15 cellular contexts compared by ENCODE assay signal in the genomic region with DNA sequence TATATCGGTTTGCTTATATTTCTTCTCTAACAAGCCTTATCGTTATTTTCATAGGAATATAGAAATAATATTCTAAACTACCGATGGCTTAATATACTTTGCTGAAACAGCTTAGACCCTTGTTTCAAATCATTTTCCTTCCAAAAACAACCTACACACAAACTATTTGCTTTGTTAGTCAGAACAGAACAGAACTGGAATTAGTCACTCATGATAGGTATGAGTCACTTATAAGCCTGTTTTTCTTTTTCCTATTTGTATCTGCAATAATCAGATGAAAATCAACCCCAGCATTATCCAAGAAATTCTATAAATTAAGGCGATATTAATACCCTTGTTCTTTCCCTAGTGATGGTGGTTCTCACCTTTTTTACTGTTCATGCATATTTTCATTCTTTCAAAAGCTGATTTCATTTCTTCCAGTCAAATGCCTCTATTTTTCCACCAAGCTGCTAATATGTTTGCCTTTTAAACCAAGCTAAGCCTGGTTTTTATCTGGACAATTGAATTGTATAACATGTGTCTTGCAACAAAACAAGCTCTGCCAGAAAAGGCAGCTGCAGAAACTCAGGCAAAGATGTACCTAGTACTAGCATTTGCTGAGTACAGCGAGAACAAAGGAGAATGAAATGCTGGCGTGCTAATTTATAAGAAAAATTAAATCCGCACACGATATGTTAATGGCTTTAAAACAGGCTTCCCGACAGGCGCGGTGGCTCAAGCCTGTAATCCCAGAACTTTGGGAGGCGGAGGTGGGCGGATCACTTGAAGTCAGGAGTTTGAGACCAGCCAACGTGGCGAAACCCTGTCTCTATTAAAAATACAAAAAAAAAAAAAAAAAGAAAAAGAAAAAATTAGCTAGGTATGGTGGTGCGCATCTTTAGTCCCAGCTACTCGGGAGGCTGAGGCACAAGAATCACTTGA.
DNase-seq lines count a peak whose midpoint lies in the region; ATAC-seq, FAIRE-seq and TF ChIP-seq lines count a peak whose summit lies in the region.
"Had no signal": no experiment of that assay in that cellular context is flagged by ENCODE, and none has a peak within 500 bp of the region (broad histone marks: within the 10 kb centered on the region; RNA-seq: fewer than 3 reads in every experiment).

No MANE protein-coding gene starts in this region.

- intact Hi-C loops in activated CD4-positive, alpha-beta T cell treated with anti-CD3 and anti-CD28 coated beads for 36 hours (cut with DNase I, micrococcal nuclease): loop anchor here (2.0 to 5.0 kb wide), 3 partner anchors 104 to 289 kb away; no protein-coding TSS in a partner anchor
- intact Hi-C loops in head of caudate nucleus (cut with DNase I) (no loop called here), natural killer cell (cut with micrococcal nuclease) (no loop called here)

- peaks cover 9% of the 10 kb centered on the region for H3K4me1 Mint-ChIP-seq in activated CD4-positive, alpha-beta T cell treated with anti-CD3 and anti-CD28 coated beads for 36 hours
- H3K4me1 Mint-ChIP-seq in natural killer cell: no peaks in the 10 kb centered on the region
- H3K4me1 Mint-ChIP-seq: mesothelial cell of epicardium had no signal

- CTCF ChIA-PET in activated CD4-positive, alpha-beta T cell treated with anti-CD3 and anti-CD28 coated beads for 36 hours (lab: Charles Lee): interaction anchor here (0.6 kb wide), 2 partner anchors 74 to 244 kb away, joined by 3 read pairs; no protein-coding TSS in a partner anchor

- TF ChIP-seq CTCF in natural killer cell (IDR thresholded peaks at IDR 0.05): no peak

- H3K27ac ChIP-seq in angular gyrus (ENCODE audit: low read depth, low read length): peak overlapping the region; percentile 48
- H3K27ac ChIP-seq: thyroid gland had no signal

- no peak for FAIRE-seq in urothelium cell line (lab: Jason Lieb, UNC)

- peaks cover 5% of the 10 kb centered on the region for H3K9me3 Mint-ChIP-seq in activated CD4-positive, alpha-beta T cell treated with anti-CD3 and anti-CD28 coated beads for 36 hours (ENCODE audit: low read depth)
- peaks cover 8 to 10% of the 10 kb centered on the region in 2 donors for H3K9me3 Mint-ChIP-seq in natural killer cell
- H3K9me3 Mint-ChIP-seq: mesothelial cell of epicardium had no signal

- no peaks in the 10 kb centered on the region for H3K27me3 Mint-ChIP-seq in activated CD4-positive, alpha-beta T cell treated with anti-CD3 and anti-CD28 coated beads for 36 hours
- no peaks in the 10 kb centered on the region for H3K27me3 Mint-ChIP-seq in natural killer cell (ENCODE audit: low read depth in 2 of 2)
- H3K27me3 Mint-ChIP-seq: activated CD4-positive, alpha-beta T cell treated with anti-CD3 and anti-CD28 coated beads, Interleukin-2, amount 10 ng/mL, durations not matched to agents 24 days and 14 days had no signal

- H3K36me3 Mint-ChIP-seq in activated CD4-positive, alpha-beta T cell treated with anti-CD3 and anti-CD28 coated beads for 36 hours (ENCODE audit: low read depth): no peaks in the 10 kb centered on the region
- H3K36me3 Mint-ChIP-seq in natural killer cell: no peaks in the 10 kb centered on the region
- H3K36me3 Mint-ChIP-seq: mesothelial cell of epicardium had no signal

- no peak overlapping the region for H3K27ac Mint-ChIP-seq in activated CD4-positive, alpha-beta T cell treated with anti-CD3 and anti-CD28 coated beads for 36 hours
- no peak overlapping the region for H3K27ac Mint-ChIP-seq in natural killer cell
- H3K27ac Mint-ChIP-seq: activated CD4-positive, alpha-beta T cell treated with anti-CD3 and anti-CD28 coated beads, Interleukin-2, amount 10 ng/mL, durations not matched to agents 24 days and 14 days; mesothelial cell of epicardium had no signal

- POLR2A ChIA-PET in activated CD4-positive, alpha-beta T cell treated with anti-CD3 and anti-CD28 coated beads for 36 hours (lab: Charles Lee): no interaction called here

- no peak overlapping the region for H3K4me3 Mint-ChIP-seq in activated CD4-positive, alpha-beta T cell treated with anti-CD3 and anti-CD28 coated beads for 36 hours
- H3K4me3 Mint-ChIP-seq in natural killer cell: no peak overlapping the region
- H3K4me3 Mint-ChIP-seq: activated CD4-positive, alpha-beta T cell treated with anti-CD3 and anti-CD28 coated beads, Interleukin-2, amount 10 ng/mL, durations not matched to agents 24 days and 14 days; mesothelial cell of epicardium had no signal

- DNase-seq in activated CD4-positive, alpha-beta T cell treated with anti-CD3 and anti-CD28 coated beads for 36 hours: no peak
- no peak for DNase-seq in activated CD4-positive, alpha-beta T cell treated with anti-CD3 and anti-CD28 coated beads, Interleukin-2, amount 50 U/mL, for 48 hours
- peak in 32 of 42 donors; percentile 7 to 60 (median 25) for DNase-seq in head of caudate nucleus
- DNase-seq in urothelium cell line (ENCODE audit: low spot score): peak; percentile 46
- DNase-seq in activated CD4-positive, alpha-beta T cell treated with anti-CD3 and anti-CD28 coated beads for 1 hour: no peak
- DNase-seq in natural killer cell: no peak
- DNase-seq: activated CD4-positive, alpha-beta T cell treated with anti-CD3 and anti-CD28 coated beads, Interleukin-2, amount 10 ng/mL, durations not matched to agents 24 days and 14 days; activated naive CD4-positive, alpha-beta T cell; DND-41; NCI-H510A treated with DMSO at 0.1 percent for 48 hours; right cardiac atrium; thyroid gland had no signal

- peak; percentile 42 for ATAC-seq in activated CD4-positive, alpha-beta T cell treated with anti-CD3 and anti-CD28 coated beads for 36 hours
- ATAC-seq in HG03442 (IDR thresholded peaks at IDR 0.05; ENCODE audit: unreplicated experiment) (no peak), natural killer cell (no peak)
- ATAC-seq: right cardiac atrium had no signal

Comparison
In these comparisons a context has a peak if more than half of its experiments do, and no peak if none do; other contexts are left out.
1. DNase-seq: peak in head of caudate nucleus (32 of 42) and urothelium cell line (single experiment); none in activated CD4-positive, alpha-beta T cell treated with anti-CD3 and anti-CD28 coated beads for 36 hours (single experiment), activated CD4-positive, alpha-beta T cell treated with anti-CD3 and anti-CD28 coated beads, Interleukin-2, amount 50 U/mL, for 48 hours (0 of 2), activated CD4-positive, alpha-beta T cell treated with anti-CD3 and anti-CD28 coated beads for 1 hour (single experiment) and natural killer cell (single experiment).
2. intact Hi-C loops: an anchor here in activated CD4-positive, alpha-beta T cell treated with anti-CD3 and anti-CD28 coated beads for 36 hours (2.0 to 5.0 kb wide); none called in head of caudate nucleus and natural killer cell.